Comparison of ENCODE assay signal across 1 cellular context in the genomic region with DNA sequence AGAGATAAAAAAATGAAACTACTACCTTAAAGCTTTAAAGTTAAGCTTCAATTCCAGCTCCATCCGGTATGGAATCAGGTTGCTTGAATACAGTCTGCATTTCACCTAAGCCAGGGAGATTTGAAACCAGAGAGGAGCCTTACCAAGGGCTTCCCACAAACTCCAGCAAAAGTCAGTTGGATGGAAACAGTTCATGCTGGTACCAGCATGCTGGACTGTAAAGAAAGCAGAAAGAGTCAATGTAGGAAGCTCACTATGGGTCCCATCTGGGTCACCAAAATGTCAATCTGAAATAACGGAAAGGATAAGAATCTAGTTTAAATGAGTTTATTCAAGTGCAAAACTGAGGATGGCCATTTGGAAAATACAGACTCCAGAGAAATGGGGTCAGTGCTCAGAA.
TF ChIP-seq lines count a peak whose summit lies in the region.

No MANE protein-coding gene starts in this region.

TF ChIP-seq in GM23338, 12 proteins besides CTCF, POLR2A, EP300 and RAD21 (continued from another document):
- TF ChIP-seq, protein P1, sequence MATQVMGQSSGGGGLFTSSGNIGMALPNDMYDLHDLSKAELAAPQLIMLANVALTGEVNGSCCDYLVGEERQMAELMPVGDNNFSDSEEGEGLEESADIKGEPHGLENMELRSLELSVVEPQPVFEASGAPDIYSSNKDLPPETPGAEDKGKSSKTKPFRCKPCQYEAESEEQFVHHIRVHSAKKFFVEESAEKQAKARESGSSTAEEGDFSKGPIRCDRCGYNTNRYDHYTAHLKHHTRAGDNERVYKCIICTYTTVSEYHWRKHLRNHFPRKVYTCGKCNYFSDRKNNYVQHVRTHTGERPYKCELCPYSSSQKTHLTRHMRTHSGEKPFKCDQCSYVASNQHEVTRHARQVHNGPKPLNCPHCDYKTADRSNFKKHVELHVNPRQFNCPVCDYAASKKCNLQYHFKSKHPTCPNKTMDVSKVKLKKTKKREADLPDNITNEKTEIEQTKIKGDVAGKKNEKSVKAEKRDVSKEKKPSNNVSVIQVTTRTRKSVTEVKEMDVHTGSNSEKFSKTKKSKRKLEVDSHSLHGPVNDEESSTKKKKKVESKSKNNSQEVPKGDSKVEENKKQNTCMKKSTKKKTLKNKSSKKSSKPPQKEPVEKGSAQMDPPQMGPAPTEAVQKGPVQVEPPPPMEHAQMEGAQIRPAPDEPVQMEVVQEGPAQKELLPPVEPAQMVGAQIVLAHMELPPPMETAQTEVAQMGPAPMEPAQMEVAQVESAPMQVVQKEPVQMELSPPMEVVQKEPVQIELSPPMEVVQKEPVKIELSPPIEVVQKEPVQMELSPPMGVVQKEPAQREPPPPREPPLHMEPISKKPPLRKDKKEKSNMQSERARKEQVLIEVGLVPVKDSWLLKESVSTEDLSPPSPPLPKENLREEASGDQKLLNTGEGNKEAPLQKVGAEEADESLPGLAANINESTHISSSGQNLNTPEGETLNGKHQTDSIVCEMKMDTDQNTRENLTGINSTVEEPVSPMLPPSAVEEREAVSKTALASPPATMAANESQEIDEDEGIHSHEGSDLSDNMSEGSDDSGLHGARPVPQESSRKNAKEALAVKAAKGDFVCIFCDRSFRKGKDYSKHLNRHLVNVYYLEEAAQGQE (IDR thresholded peaks at IDR 0.05; ENCODE audit: unreplicated experiment): no peak
- TF ChIP-seq CREB1 (CRISPR knock-in tag; IDR thresholded peaks at IDR 0.05; ENCODE audit: low read depth) (no peak), NANOG (IDR thresholded peaks at IDR 0.05; ENCODE audit: borderline replicate concordance) (no peak), ZNF331 (CRISPR knock-in tag; IDR thresholded peaks at IDR 0.05; ENCODE audit: low read depth) (no peak)
- TF ChIP-seq, protein P2, sequence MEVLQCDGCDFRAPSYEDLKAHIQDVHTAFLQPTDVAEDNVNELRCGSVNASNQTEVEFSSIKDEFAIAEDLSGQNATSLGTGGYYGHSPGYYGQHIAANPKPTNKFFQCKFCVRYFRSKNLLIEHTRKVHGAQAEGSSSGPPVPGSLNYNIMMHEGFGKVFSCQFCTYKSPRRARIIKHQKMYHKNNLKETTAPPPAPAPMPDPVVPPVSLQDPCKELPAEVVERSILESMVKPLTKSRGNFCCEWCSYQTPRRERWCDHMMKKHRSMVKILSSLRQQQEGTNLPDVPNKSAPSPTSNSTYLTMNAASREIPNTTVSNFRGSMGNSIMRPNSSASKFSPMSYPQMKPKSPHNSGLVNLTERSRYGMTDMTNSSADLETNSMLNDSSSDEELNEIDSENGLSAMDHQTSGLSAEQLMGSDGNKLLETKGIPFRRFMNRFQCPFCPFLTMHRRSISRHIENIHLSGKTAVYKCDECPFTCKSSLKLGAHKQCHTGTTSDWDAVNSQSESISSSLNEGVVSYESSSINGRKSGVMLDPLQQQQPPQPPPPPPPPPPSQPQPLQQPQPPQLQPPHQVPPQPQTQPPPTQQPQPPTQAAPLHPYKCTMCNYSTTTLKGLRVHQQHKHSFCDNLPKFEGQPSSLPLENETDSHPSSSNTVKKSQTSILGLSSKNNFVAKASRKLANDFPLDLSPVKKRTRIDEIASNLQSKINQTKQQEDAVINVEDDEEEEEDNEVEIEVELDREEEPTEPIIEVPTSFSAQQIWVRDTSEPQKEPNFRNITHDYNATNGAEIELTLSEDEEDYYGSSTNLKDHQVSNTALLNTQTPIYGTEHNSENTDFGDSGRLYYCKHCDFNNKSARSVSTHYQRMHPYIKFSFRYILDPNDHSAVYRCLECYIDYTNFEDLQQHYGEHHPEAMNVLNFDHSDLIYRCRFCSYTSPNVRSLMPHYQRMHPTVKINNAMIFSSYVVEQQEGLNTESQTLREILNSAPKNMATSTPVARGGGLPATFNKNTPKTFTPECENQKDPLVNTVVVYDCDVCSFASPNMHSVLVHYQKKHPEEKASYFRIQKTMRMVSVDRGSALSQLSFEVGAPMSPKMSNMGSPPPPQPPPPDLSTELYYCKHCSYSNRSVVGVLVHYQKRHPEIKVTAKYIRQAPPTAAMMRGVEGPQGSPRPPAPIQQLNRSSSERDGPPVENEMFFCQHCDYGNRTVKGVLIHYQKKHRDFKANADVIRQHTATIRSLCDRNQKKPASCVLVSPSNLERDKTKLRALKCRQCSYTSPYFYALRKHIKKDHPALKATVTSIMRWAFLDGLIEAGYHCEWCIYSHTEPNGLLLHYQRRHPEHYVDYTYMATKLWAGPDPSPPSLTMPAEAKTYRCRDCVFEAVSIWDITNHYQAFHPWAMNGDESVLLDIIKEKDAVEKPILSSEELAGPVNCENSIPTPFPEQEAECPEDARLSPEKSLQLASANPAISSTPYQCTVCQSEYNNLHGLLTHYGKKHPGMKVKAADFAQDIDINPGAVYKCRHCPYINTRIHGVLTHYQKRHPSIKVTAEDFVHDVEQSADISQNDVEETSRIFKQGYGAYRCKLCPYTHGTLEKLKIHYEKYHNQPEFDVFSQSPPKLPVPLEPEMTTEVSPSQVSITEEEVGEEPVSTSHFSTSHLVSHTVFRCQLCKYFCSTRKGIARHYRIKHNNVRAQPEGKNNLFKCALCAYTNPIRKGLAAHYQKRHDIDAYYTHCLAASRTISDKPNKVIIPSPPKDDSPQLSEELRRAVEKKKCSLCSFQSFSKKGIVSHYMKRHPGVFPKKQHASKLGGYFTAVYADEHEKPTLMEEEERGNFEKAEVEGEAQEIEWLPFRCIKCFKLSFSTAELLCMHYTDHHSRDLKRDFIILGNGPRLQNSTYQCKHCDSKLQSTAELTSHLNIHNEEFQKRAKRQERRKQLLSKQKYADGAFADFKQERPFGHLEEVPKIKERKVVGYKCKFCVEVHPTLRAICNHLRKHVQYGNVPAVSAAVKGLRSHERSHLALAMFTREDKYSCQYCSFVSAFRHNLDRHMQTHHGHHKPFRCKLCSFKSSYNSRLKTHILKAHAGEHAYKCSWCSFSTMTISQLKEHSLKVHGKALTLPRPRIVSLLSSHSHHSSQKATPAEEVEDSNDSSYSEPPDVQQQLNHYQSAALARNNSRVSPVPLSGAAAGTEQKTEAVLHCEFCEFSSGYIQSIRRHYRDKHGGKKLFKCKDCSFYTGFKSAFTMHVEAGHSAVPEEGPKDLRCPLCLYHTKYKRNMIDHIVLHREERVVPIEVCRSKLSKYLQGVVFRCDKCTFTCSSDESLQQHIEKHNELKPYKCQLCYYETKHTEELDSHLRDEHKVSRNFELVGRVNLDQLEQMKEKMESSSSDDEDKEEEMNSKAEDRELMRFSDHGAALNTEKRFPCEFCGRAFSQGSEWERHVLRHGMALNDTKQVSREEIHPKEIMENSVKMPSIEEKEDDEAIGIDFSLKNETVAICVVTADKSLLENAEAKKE (CRISPR knock-in tag; IDR thresholded peaks at IDR 0.05): no peak
